ENCODE assay signal across 1 cellular context in genomic region chr7:130874071-130874915, GRCh38.
TF ChIP-seq lines count a peak whose summit lies in the region.

No MANE protein-coding gene starts in this region.

TF ChIP-seq in GM12878, 131 proteins besides CTCF, POLR2A, EP300 and RAD21:
- TF ChIP-seq, protein P1, sequence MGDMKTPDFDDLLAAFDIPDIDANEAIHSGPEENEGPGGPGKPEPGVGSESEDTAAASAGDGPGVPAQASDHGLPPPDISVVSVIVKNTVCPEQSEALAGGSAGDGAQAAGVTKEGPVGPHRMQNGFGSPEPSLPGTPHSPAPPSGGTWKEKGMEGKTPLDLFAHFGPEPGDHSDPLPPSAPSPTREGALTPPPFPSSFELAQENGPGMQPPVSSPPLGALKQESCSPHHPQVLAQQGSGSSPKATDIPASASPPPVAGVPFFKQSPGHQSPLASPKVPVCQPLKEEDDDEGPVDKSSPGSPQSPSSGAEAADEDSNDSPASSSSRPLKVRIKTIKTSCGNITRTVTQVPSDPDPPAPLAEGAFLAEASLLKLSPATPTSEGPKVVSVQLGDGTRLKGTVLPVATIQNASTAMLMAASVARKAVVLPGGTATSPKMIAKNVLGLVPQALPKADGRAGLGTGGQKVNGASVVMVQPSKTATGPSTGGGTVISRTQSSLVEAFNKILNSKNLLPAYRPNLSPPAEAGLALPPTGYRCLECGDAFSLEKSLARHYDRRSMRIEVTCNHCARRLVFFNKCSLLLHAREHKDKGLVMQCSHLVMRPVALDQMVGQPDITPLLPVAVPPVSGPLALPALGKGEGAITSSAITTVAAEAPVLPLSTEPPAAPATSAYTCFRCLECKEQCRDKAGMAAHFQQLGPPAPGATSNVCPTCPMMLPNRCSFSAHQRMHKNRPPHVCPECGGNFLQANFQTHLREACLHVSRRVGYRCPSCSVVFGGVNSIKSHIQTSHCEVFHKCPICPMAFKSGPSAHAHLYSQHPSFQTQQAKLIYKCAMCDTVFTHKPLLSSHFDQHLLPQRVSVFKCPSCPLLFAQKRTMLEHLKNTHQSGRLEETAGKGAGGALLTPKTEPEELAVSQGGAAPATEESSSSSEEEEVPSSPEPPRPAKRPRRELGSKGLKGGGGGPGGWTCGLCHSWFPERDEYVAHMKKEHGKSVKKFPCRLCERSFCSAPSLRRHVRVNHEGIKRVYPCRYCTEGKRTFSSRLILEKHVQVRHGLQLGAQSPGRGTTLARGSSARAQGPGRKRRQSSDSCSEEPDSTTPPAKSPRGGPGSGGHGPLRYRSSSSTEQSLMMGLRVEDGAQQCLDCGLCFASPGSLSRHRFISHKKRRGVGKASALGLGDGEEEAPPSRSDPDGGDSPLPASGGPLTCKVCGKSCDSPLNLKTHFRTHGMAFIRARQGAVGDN (IDR thresholded peaks at IDR 0.05): no peak
- TF ChIP-seq LARP7 (IDR thresholded peaks at IDR 0.05) (no peak), RB1 (IDR thresholded peaks at IDR 0.05; ENCODE audit: borderline replicate concordance) (no peak), TCF3 (IDR thresholded peaks at IDR 0.05; ENCODE audit: borderline replicate concordance, insufficient read depth, low read depth, low read length) (no peak), ZNF622 (IDR thresholded peaks at IDR 0.05) (no peak), EGR1 (IDR thresholded peaks at IDR 0.05; ENCODE audit: borderline replicate concordance in 1 of 2, low read depth in 2 of 2, low read length in 2 of 2) (no peak), NR2C1 (IDR thresholded peaks at IDR 0.05) (no peak)
